In genomic region chr4:4260185-4260751, GRCh38 we compare ENCODE assay signal across 8 cellular contexts. TPM values are rescaled to one million over a fixed set of nuclear protein-coding genes. Genes with fewer than 3 reads are reported as not detected.
DNase-seq lines count a peak whose midpoint lies in the region; ATAC-seq, FAIRE-seq and TF ChIP-seq lines count a peak whose summit lies in the region.

No MANE protein-coding gene starts in this region.

- in situ Hi-C loops in Caki2 (cut with HindIII; ENCODE audit: low pct_unique_long_range_greater_than_20kb, low sequenced_read_pairs) = no loop called here
- in situ Hi-C loops in K562 (cut with MboI) = no loop called here

- ATAC-seq in GM21447 (IDR thresholded peaks at IDR 0.05; ENCODE audit: unreplicated experiment) (peak; percentile 53), K562 (peak; percentile 84), HG03045 (IDR thresholded peaks at IDR 0.05; ENCODE audit: unreplicated experiment) (no peak), GM18519 (IDR thresholded peaks at IDR 0.05; ENCODE audit: low FRiP score, unreplicated experiment) (no peak)

- no peaks in the 10 kb centered on the region for H3K9me1 ChIP-seq in K562 (ENCODE audit: control insufficient read depth, insufficient read depth, low read length)

- no peaks in the 10 kb centered on the region; a peak in 1 of 5 replicates for H3K4me1 ChIP-seq in K562 (replicated peaks in 1 of 2; ENCODE audit: control insufficient read depth in 2 of 2, insufficient read depth in 2 of 2, low read length in 2 of 2)

- CTCF ChIA-PET in K562 (lab: Yijun Ruan, JAX; ENCODE audit: low intra/inter-chr PET ratio) = interaction anchor here (0.8 to 1.4 kb wide), 5 partner anchors 51 to 171 kb away, joined by 3 to 6 read pairs (median 3); no protein-coding TSS in a partner anchor

- no peak for TF ChIP-seq POLR2A in K562 (conservative IDR thresholded peaks at IDR 0.05)

- no peak for FAIRE-seq in K562 (lab: Jason Lieb, UNC)

- intact Hi-C loops in K562 (cut with micrococcal nuclease) = loop anchor here (1.0 kb wide), 1 partner anchor 75 kb away; no protein-coding TSS in a partner anchor

- no peak overlapping the region for H3K27ac ChIP-seq in K562 (ENCODE audit: extremely low read depth, low read depth, low read length)

- peak; percentile 23 to 77; a peak in 2 of 4 replicates for TF ChIP-seq RAD21 in K562 (CRISPR knock-in tag; conservative IDR thresholded peaks at IDR 0.05 in 1 of 2, IDR thresholded peaks at IDR 0.05 in 1 of 2)

- 21% methylated on average over 5 of the region's 6 CpGs for WGBS in K562 (ENCODE audit: insufficient coverage, low coverage, missing lambda C conversion rate)

- H4K20me1 ChIP-seq in K562 (replicated peaks; ENCODE audit: control insufficient read depth, insufficient read depth, low read length) = no peaks in the 10 kb centered on the region

- H3K27me3 ChIP-seq in K562 (ENCODE audit: control insufficient read depth in 2 of 2, insufficient read depth in 2 of 2, low read length in 2 of 2) = peaks cover 9 to 29% of the 10 kb centered on the region in 2 experiments; a peak in 4 of 5 replicates

- TF ChIP-seq EP300 in K562 (IDR thresholded peaks at IDR 0.05; ENCODE audit: low read length) = no peak

- BruUV-seq in K562 (replicated peaks; lab: Mats Ljungman, UMichigan) = no TSS peak

- H2AFZ ChIP-seq in K562 (ENCODE audit: low read depth, low read length) = no peak overlapping the region

- POLR2A ChIA-PET in K562 (lab: Yijun Ruan, JAX) = interaction anchor here (1.5 to 2.1 kb wide), 2 partner anchors 25 to 119 kb away, joined by 3 to 9 read pairs; no protein-coding TSS in a partner anchor

- no peak overlapping the region for H3K4me2 ChIP-seq in K562 (ENCODE audit: insufficient read depth, low read length)

- peak; percentile 54 to 88 (median 79) for TF ChIP-seq CTCF in K562 (IDR thresholded peaks at IDR 0.05 in 2 of 3, conservative IDR thresholded peaks at IDR 0.05 in 1 of 3; ENCODE audit: insufficient read depth in 2 of 3, low read depth in 1 of 3, low read length in 3 of 3)

- H3K9ac ChIP-seq in K562 (ENCODE audit: insufficient read depth in 1 of 2, low read depth in 2 of 2, low read length in 2 of 2) = no peak overlapping the region

- H3K79me2 ChIP-seq in K562 (ENCODE audit: control insufficient read depth, insufficient read depth, low read length) = no peaks in the 10 kb centered on the region

- H3K36me3 ChIP-seq in K562 (ENCODE audit: control insufficient read depth, insufficient read depth, low read length) = no peaks in the 10 kb centered on the region

- DNase-seq in Caki2 (ENCODE audit: low read depth) = peak; percentile 18
- peak; percentile 73 for DNase-seq in NCI-H1694 treated with DMSO at 0.1 percent for 48 hours (lab: John Stamatoyannopoulos, UW)
- DNase-seq in K562 (ENCODE audit: extremely low read depth in 1 of 4, low spot score in 3 of 4) = peak in 2 of 4 experiments; percentile 36 to 54
- peak; percentile 80 to 81 for DNase-seq in lung microvascular endothelial cell (ENCODE audit: low read depth in 2 of 2)
- DNase-seq in OCI-M2 (lab: John Stamatoyannopoulos, UW; ENCODE audit: unreplicated experiment) = no peak

- no peak overlapping the region for H3K4me3 ChIP-seq in K562

- H3K9me3 ChIP-seq in K562 (replicated peaks; ENCODE audit: control insufficient read depth, insufficient read depth, low read depth, low read length) = no peaks in the 10 kb centered on the region

TF ChIP-seq in K562, 482 proteins besides CTCF, POLR2A, EP300 and RAD21 (continues in another document):
- no peak for TF ChIP-seq ZNF75A (CRISPR knock-in tag; IDR thresholded peaks at IDR 0.05)

RNA-seq across cellular contexts. Expression of gene TMEM128, which starts 12.2 kb away (rescaled TPM):
- total RNA-seq in Caki2 (2014; rRNA removed; shearing (Covaris generic); ENCODE audit: low replicate concordance) = 43.5 and 50.6 TPM in 2 replicates
- total RNA-seq in K562 (2011; cell fraction: chromatin; rRNA removed; ENCODE audit: low replicate concordance) = 12.5 and 20.9 TPM in 2 replicates
- 14.2 and 15.4 TPM in 2 replicates for total RNA-seq in K562 (2011; cell fraction: nucleolus; rRNA removed)
- total RNA-seq in K562 (2011; cell fraction: nucleoplasm; rRNA removed) = 24.1 and 30.4 TPM in 2 replicates
- total RNA-seq in K562 (2014; rRNA removed) (10.0 and 11.1 TPM in 2 replicates), K562 (2014; rRNA removed; fragmentation: Illumina TruSeq; extraction: Trizol) (19.6 and 21.6 TPM in 2 replicates), K562 (2015; rRNA removed; fragmentation: Illumina TruSeq; extraction: Trizol) (11.5 and 12.0 TPM in 2 replicates), K562 (2021) (14.8 and 15.3 TPM in 2 replicates), lung microvascular endothelial cell (14.6 and 16.3 TPM in 2 replicates)
- polyA plus RNA-seq in K562 (2011; rRNA removed) (32.0 and 40.0 TPM in 2 replicates), K562 (2014; fragmentation: Illumina TruSeq; extraction: Trizol) (13.8 and 14.3 TPM in 2 replicates), K562 (2014; fragmentation: Nextera tagmentation; extraction: Ambion mirVana) (10 to 100 TPM in 1 of 2 experiments, 1 to 10 TPM in 1; 9.1 to 11.1 TPM), K562 (2014; rRNA removed) (23.8 and 29.1 TPM in 2 replicates)
- polyA plus RNA-seq in K562 (2011; cell fraction: cytosol; rRNA removed) = 14.0 and 37.2 TPM in 2 replicates
- polyA plus RNA-seq in K562 (2011; cell fraction: nucleus; rRNA removed) = 6.9 and 11.4 TPM in 2 replicates
- 17.0 and 19.0 TPM in 2 replicates for polyA plus RNA-seq in K562 (2012)
- 20.5 and 23.5 TPM in 2 replicates for polyA minus RNA-seq in K562 (2011; rRNA and poly(A)+ RNA removed)
- polyA minus RNA-seq in K562 (2011; cell fraction: cytosol; rRNA and poly(A)+ RNA removed) = 6.1 and 6.6 TPM in 2 replicates
- 4.7 and 5.9 TPM in 2 replicates for polyA minus RNA-seq in K562 (2011; cell fraction: nucleus; rRNA and poly(A)+ RNA removed)

RNA-seq across cellular contexts. Expression of gene LYAR, which starts 29.7 kb away (rescaled TPM):
- 30.7 and 58.5 TPM in 2 replicates for total RNA-seq in Caki2 (2014; rRNA removed; shearing (Covaris generic); ENCODE audit: low replicate concordance)
- 19.5 and 40.6 TPM in 2 replicates for total RNA-seq in K562 (2011; cell fraction: chromatin; rRNA removed; ENCODE audit: low replicate concordance)
- 12.2 and 14.2 TPM in 2 replicates for total RNA-seq in K562 (2011; cell fraction: nucleolus; rRNA removed)
- total RNA-seq in K562 (2011; cell fraction: nucleoplasm; rRNA removed) = 17.2 and 20.7 TPM in 2 replicates
- total RNA-seq in K562 (2014; rRNA removed) (121 and 133 TPM in 2 replicates), K562 (2014; rRNA removed; fragmentation: Illumina TruSeq; extraction: Trizol) (154 and 156 TPM in 2 replicates), K562 (2015; rRNA removed; fragmentation: Illumina TruSeq; extraction: Trizol) (165 and 172 TPM in 2 replicates), K562 (2021) (72.9 and 73.4 TPM in 2 replicates), lung microvascular endothelial cell (7.6 and 9.9 TPM in 2 replicates)
- polyA plus RNA-seq in K562 (2011; rRNA removed) (28.9 and 44.5 TPM in 2 replicates), K562 (2014; fragmentation: Illumina TruSeq; extraction: Trizol) (128 and 166 TPM in 2 replicates), K562 (2014; fragmentation: Nextera tagmentation; extraction: Ambion mirVana) (10 to 100 TPM; 28.3 to 28.9 TPM), K562 (2014; rRNA removed) (112 and 127 TPM in 2 replicates)
- polyA plus RNA-seq in K562 (2011; cell fraction: cytosol; rRNA removed) = 5.4 and 10.3 TPM in 2 replicates
- polyA plus RNA-seq in K562 (2011; cell fraction: nucleus; rRNA removed) = 8.3 and 11.1 TPM in 2 replicates
- 48.3 and 109 TPM in 2 replicates for polyA plus RNA-seq in K562 (2012)
- polyA minus RNA-seq in K562 (2011; rRNA and poly(A)+ RNA removed) = 25.1 and 27.9 TPM in 2 replicates
- 10.1 and 12.6 TPM in 2 replicates for polyA minus RNA-seq in K562 (2011; cell fraction: cytosol; rRNA and poly(A)+ RNA removed)
- 10.6 and 19.1 TPM in 2 replicates for polyA minus RNA-seq in K562 (2011; cell fraction: nucleus; rRNA and poly(A)+ RNA removed)

RNA-seq across cellular contexts. Expression of gene ZBTB49, which starts 29.8 kb away (rescaled TPM):
- 2.8 and 5.5 TPM in 2 replicates for total RNA-seq in Caki2 (2014; rRNA removed; shearing (Covaris generic); ENCODE audit: low replicate concordance)
- total RNA-seq in K562 (2011; cell fraction: chromatin; rRNA removed; ENCODE audit: low replicate concordance) = 11.7 and 15.6 TPM in 2 replicates
- 6.3 and 7.4 TPM in 2 replicates for total RNA-seq in K562 (2011; cell fraction: nucleolus; rRNA removed)
- 5.8 and 9.2 TPM in 2 replicates for total RNA-seq in K562 (2011; cell fraction: nucleoplasm; rRNA removed)
- total RNA-seq in K562 (2014; rRNA removed) (3.2 and 7.0 TPM in 2 replicates), K562 (2014; rRNA removed; fragmentation: Illumina TruSeq; extraction: Trizol) (4.2 and 5.6 TPM in 2 replicates), K562 (2015; rRNA removed; fragmentation: Illumina TruSeq; extraction: Trizol) (3.9 and 4.6 TPM in 2 replicates), K562 (2021) (2.9 and 3.6 TPM in 2 replicates), lung microvascular endothelial cell (2.4 and 3.2 TPM in 2 replicates)
- polyA plus RNA-seq in K562 (2011; rRNA removed) (4.4 and 4.7 TPM in 2 replicates), K562 (2014; fragmentation: Illumina TruSeq; extraction: Trizol) (4.2 and 4.4 TPM in 2 replicates), K562 (2014; fragmentation: Nextera tagmentation; extraction: Ambion mirVana) (under 1 TPM; 0.49 to 0.69 TPM), K562 (2014; rRNA removed) (5.6 and 8.0 TPM in 2 replicates)
- polyA plus RNA-seq in K562 (2011; cell fraction: cytosol; rRNA removed) = 2.4 and 2.9 TPM in 2 replicates
- polyA plus RNA-seq in K562 (2011; cell fraction: nucleus; rRNA removed) = 5.0 and 9.3 TPM in 2 replicates
- polyA plus RNA-seq in K562 (2012) = 2.3 TPM in 2 replicates
- 7.6 and 8.5 TPM in 2 replicates for polyA minus RNA-seq in K562 (2011; rRNA and poly(A)+ RNA removed)
- 2.4 and 2.8 TPM in 2 replicates for polyA minus RNA-seq in K562 (2011; cell fraction: cytosol; rRNA and poly(A)+ RNA removed)
- 5.7 and 7.8 TPM in 2 replicates for polyA minus RNA-seq in K562 (2011; cell fraction: nucleus; rRNA and poly(A)+ RNA removed)

RNA-seq across cellular contexts. Expression of gene OTOP1, which starts 33.5 kb away (rescaled TPM):
- total RNA-seq in Caki2 (2014; rRNA removed; shearing (Covaris generic); ENCODE audit: low replicate concordance) = not detected in 2 replicates
- total RNA-seq in K562 (2011; cell fraction: chromatin; rRNA removed; ENCODE audit: low replicate concordance) = not detected in 2 replicates
- total RNA-seq in K562 (2011; cell fraction: nucleolus; rRNA removed) = not detected in 2 replicates
- not detected in 2 replicates for total RNA-seq in K562 (2011; cell fraction: nucleoplasm; rRNA removed)
- not detected in 2 replicates for total RNA-seq in K562 (2014; rRNA removed)
- total RNA-seq in K562 (2014; rRNA removed; fragmentation: Illumina TruSeq; extraction: Trizol) = not detected in 2 replicates
- not detected in 2 replicates for total RNA-seq in K562 (2015; rRNA removed; fragmentation: Illumina TruSeq; extraction: Trizol)
- total RNA-seq in K562 (2021) = not detected in 2 replicates
- not detected in 2 replicates for polyA plus RNA-seq in K562 (2011; rRNA removed)
- not detected in 2 replicates for polyA plus RNA-seq in K562 (2011; cell fraction: cytosol; rRNA removed)
- 0.10 TPM in 1 of 2 replicates, not detected in the other for polyA plus RNA-seq in K562 (2011; cell fraction: nucleus; rRNA removed)
- not detected in 2 replicates for polyA plus RNA-seq in K562 (2012)
- not detected in 2 replicates for polyA plus RNA-seq in K562 (2014; fragmentation: Illumina TruSeq; extraction: Trizol)
- not detected for polyA plus RNA-seq in K562 (2014; fragmentation: Nextera tagmentation; extraction: Ambion mirVana)
- polyA plus RNA-seq in K562 (2014; rRNA removed) = not detected in 2 replicates
- not detected in 2 replicates for polyA minus RNA-seq in K562 (2011; rRNA and poly(A)+ RNA removed)
- polyA minus RNA-seq in K562 (2011; cell fraction: cytosol; rRNA and poly(A)+ RNA removed) = not detected in 2 replicates
- not detected in 2 replicates for polyA minus RNA-seq in K562 (2011; cell fraction: nucleus; rRNA and poly(A)+ RNA removed)
- not detected in 2 replicates for total RNA-seq in lung microvascular endothelial cell

Comparison
In these comparisons a context has a peak if more than half of its experiments do, and no peak if none do; other contexts are left out.
1. ATAC-seq: peak in GM21447 (single experiment) and K562 (single experiment); none in HG03045 (single experiment) and GM18519 (single experiment).